Comparison of ENCODE assay signal across 1 cellular context in the genomic region with DNA sequence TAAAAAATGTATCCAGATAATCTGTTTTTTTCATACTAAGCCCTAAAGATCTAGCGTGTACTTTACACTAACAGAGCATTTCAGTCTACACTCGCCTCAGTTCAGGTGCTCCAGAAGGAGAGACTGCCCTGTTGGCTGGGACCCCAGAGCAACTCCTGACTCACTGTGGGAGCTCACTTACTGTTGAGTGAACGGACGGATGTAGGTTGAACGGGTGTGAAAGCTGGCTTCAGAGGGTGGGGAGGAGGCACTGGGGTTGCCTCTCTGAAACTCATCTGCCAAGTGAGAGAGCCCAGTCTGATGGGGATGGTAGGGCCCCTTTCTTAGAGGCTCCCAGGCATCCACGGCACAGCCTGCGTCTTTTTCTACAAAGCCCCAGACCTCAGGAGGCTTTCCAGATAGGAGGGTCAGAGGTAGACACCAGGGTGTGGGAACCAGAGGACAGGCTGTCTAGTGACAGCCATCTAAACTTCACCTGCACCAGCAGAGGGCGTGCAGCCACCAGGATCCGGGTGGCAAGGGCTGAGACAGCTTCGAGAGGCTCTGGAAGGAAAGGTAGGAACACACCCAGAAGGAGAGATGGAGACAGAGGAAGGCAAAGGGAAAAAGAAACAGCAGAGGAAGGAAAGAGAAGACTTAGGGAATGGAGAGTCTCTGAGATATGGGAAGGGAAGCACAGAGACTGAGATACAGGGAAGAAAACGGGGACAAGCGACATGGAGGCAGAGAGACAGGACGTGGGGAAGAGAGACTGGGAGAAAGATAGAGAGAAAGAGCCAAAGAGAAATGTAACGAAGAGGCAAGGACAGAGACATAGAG.
TF ChIP-seq lines count a peak whose summit lies in the region.

No MANE protein-coding gene starts in this region.

TF ChIP-seq in K562, 482 proteins besides CTCF, POLR2A, EP300 and RAD21 (continued from another document and continues in another):
- TF ChIP-seq MGA (IDR thresholded peaks at IDR 0.05) (no peak), RERE (CRISPR knock-in tag; IDR thresholded peaks at IDR 0.05; ENCODE audit: borderline replicate concordance) (no peak), POU5F1 (IDR thresholded peaks at IDR 0.05; ENCODE audit: borderline replicate concordance, low read depth, low read length, partially characterized antibody) (no peak), HDAC1 (IDR thresholded peaks at IDR 0.05) (peak in 1 of 2 experiments; percentile 77; a peak in 2 of 4 replicates), ZNF76 (CRISPR knock-in tag; IDR thresholded peaks at IDR 0.05; ENCODE audit: borderline replicate concordance) (no peak), POLR2AphosphoS2 (IDR thresholded peaks at IDR 0.05; ENCODE audit: low read length) (no peak), KDM4B (IDR thresholded peaks at IDR 0.05; ENCODE audit: borderline replicate concordance in 2 of 2, low read depth in 1 of 2) (no peak), RCOR1 (IDR thresholded peaks at IDR 0.05; ENCODE audit: borderline replicate concordance in 1 of 2, low read depth in 2 of 2, low read length in 2 of 2) (peak; percentile 29 to 64; a peak in 1 of 4 replicates), SP1 (CRISPR knock-in tag; IDR thresholded peaks at IDR 0.05) (peak; percentile 65; the same call in 1 of the 2 replicates), ZFP36 (IDR thresholded peaks at IDR 0.05; ENCODE audit: low read depth, low read length, partially characterized antibody) (peak; percentile 38), CEBPG (CRISPR knock-in tag; IDR thresholded peaks at IDR 0.05) (no peak), CEBPG (tag; conservative IDR thresholded peaks at IDR 0.05 in 1 of 2, IDR thresholded peaks at IDR 0.05 in 1 of 2) (no peak), ZNF3 (CRISPR knock-in tag; IDR thresholded peaks at IDR 0.05) (no peak), ETV1 (tag; conservative IDR thresholded peaks at IDR 0.05; ENCODE audit: low read depth) (no peak), CHCHD3 (CRISPR knock-in tag; IDR thresholded peaks at IDR 0.05) (no peak), ZNF217 (CRISPR knock-in tag; IDR thresholded peaks at IDR 0.05) (no peak), HOXB6 (CRISPR knock-in tag; IDR thresholded peaks at IDR 0.05; ENCODE audit: borderline replicate concordance) (no peak), ASH1L (IDR thresholded peaks at IDR 0.05; ENCODE audit: borderline replicate concordance, low read depth, partially characterized antibody) (peak; percentile 53), NEUROD1 (IDR thresholded peaks at IDR 0.05; ENCODE audit: borderline replicate concordance, low read depth, low read length, partially characterized antibody) (no peak)
- TF ChIP-seq, protein P1, sequence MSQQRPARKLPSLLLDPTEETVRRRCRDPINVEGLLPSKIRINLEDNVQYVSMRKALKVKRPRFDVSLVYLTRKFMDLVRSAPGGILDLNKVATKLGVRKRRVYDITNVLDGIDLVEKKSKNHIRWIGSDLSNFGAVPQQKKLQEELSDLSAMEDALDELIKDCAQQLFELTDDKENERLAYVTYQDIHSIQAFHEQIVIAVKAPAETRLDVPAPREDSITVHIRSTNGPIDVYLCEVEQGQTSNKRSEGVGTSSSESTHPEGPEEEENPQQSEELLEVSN (IDR thresholded peaks at IDR 0.05; ENCODE audit: borderline replicate concordance in 1 of 2, extremely low read depth in 1 of 2, insufficient read depth in 1 of 2, insufficient read length in 1 of 2, low read depth in 1 of 2, low read length in 1 of 2, poor library complexity in 1 of 2, severe bottlenecking in 1 of 2) = no peak
- TF ChIP-seq, protein P2, sequence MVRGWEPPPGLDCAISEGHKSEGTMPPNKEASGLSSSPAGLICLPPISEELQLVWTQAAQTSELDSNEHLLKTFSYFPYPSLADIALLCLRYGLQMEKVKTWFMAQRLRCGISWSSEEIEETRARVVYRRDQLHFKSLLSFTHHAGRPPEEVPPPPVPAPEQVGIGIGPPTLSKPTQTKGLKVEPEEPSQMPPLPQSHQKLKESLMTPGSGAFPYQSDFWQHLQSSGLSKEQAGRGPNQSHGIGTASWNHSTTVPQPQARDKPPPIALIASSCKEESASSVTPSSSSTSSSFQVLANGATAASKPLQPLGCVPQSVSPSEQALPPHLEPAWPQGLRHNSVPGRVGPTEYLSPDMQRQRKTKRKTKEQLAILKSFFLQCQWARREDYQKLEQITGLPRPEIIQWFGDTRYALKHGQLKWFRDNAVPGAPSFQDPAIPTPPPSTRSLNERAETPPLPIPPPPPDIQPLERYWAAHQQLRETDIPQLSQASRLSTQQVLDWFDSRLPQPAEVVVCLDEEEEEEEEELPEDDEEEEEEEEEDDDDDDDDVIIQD (CRISPR knock-in tag; IDR thresholded peaks at IDR 0.05) = no peak
